8 cellular contexts compared by ENCODE assay signal in the genomic region with DNA sequence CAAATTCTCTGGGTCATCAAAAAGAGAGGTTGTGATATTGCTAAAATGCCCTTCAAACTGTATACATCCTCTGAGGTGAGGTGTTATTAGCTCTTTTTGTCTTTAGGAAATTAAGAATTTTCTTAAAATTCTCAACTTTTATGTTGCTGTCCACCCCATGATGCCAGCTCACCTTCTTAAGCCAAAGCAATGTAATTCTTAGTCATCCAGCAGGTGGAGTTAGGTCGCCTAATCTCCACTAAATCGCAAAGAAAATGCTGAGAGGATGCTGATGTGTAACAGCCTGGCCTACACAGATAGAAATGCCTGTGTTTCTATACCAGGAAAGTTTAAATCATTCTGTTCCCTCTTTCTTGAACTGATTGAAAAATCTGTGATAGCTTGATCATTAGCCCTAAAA.
DNase-seq lines count a peak whose midpoint lies in the region; ATAC-seq lines count a peak whose summit lies in the region.

No MANE protein-coding gene starts in this region.

- no peak overlapping the region for H4K8ac ChIP-seq in mesenchymal stem cell (ENCODE audit: low read length)

- no peak overlapping the region for H2BK5ac ChIP-seq in mesenchymal stem cell (ENCODE audit: low read depth, low read length, poor library complexity, severe bottlenecking)

- H2AK5ac ChIP-seq in mesenchymal stem cell (ENCODE audit: low read length, severe bottlenecking): no peak overlapping the region

- H3K4me2 ChIP-seq in mesenchymal stem cell (ENCODE audit: low read length, poor library complexity, severe bottlenecking): no peak overlapping the region

- no peaks in the 10 kb centered on the region for H3K9me3 ChIP-seq in mesenchymal stem cell (ENCODE audit: control insufficient read depth, low read length)
- no peaks in the 10 kb centered on the region for H3K9me3 ChIP-seq in right cardiac atrium (ENCODE audit: control insufficient read depth, low read length)

- intact Hi-C loops in right cardiac atrium (cut with DNase I): no loop called here

- no peaks in the 10 kb centered on the region for H3K79me1 ChIP-seq in mesenchymal stem cell (replicated peaks; ENCODE audit: low read length, poor library complexity, severe bottlenecking)

- no peak overlapping the region for H3K18ac ChIP-seq in mesenchymal stem cell (ENCODE audit: low read depth in 1 of 2, low read length in 2 of 2)

- H3K4ac ChIP-seq in mesenchymal stem cell (ENCODE audit: low read depth in 1 of 2, low read length in 2 of 2): no peak overlapping the region

- 15% methylated on average over 2 of the region's 2 CpGs for WGBS in mesenchymal stem cell
- 32% methylated on average over 2 of the region's 2 CpGs for WGBS in right cardiac atrium

- H2BK12ac ChIP-seq in mesenchymal stem cell (ENCODE audit: low read length in 2 of 2): no peak overlapping the region

- no peak overlapping the region for H2BK15ac ChIP-seq in mesenchymal stem cell (ENCODE audit: low read depth, poor library complexity, severe bottlenecking)

- no peaks in the 10 kb centered on the region for H3K36me3 ChIP-seq in mesenchymal stem cell (ENCODE audit: control insufficient read depth in 1 of 2, insufficient read depth in 2 of 2, low read depth in 1 of 2, low read length in 2 of 2)

- H2BK120ac ChIP-seq in mesenchymal stem cell (ENCODE audit: low read depth, low read length): no peak overlapping the region

- ATAC-seq in GM19025 (IDR thresholded peaks at IDR 0.05; ENCODE audit: low read depth, unreplicated experiment) (peak; percentile 88), HG03103 (IDR thresholded peaks at IDR 0.05; ENCODE audit: low read depth, unreplicated experiment) (peak; percentile 94), right cardiac atrium (no peak)

- no peak overlapping the region for H3K9ac ChIP-seq in mesenchymal stem cell (ENCODE audit: low read length)

- H2AFZ ChIP-seq in mesenchymal stem cell (ENCODE audit: low read depth, low read length): no peak overlapping the region

- H3K27me3 ChIP-seq in mesenchymal stem cell (ENCODE audit: control insufficient read depth in 1 of 2, insufficient read depth in 1 of 2, low read length in 2 of 2) (no peaks in the 10 kb centered on the region), right cardiac atrium (ENCODE audit: control insufficient read depth, insufficient read depth) (no peaks in the 10 kb centered on the region)

- no peaks in the 10 kb centered on the region for H3K4me1 ChIP-seq in mesenchymal stem cell (ENCODE audit: control insufficient read depth, insufficient read depth, low read depth, low read length)
- H3K4me1 ChIP-seq in right cardiac atrium (ENCODE audit: control insufficient read depth, insufficient read depth, low read length): no peaks in the 10 kb centered on the region

- H3K27ac ChIP-seq in mesenchymal stem cell (ENCODE audit: low read length, poor library complexity, severe bottlenecking) (no peak overlapping the region), right cardiac atrium (ENCODE audit: low read length) (no peak overlapping the region)

- in situ Hi-C loops in T47D (cut with HindIII; ENCODE audit: low pct_unique_long_range_greater_than_20kb, low sequenced_read_pairs): no loop called here

- H3K4me3 ChIP-seq in mesenchymal stem cell (ENCODE audit: insufficient read depth in 1 of 2, low read depth in 1 of 2, low read length in 2 of 2) (no peak overlapping the region), right cardiac atrium (ENCODE audit: low read length) (no peak overlapping the region)

- H4K91ac ChIP-seq in mesenchymal stem cell (ENCODE audit: low read length): no peak overlapping the region

- no peak overlapping the region for H3K14ac ChIP-seq in mesenchymal stem cell (ENCODE audit: low read length in 2 of 2)

- H3K23ac ChIP-seq in mesenchymal stem cell (ENCODE audit: low read length in 2 of 2): no peak overlapping the region

- DNase-seq in COR-L47 (lab: John Stamatoyannopoulos, UW) (peak; percentile 89), NCI-H2196 (lab: John Stamatoyannopoulos, UW; ENCODE audit: unreplicated experiment) (peak; percentile 58), T47D (ENCODE audit: low read depth in 1 of 2, low spot score in 1 of 2) (peak; percentile 16 to 76), mesenchymal stem cell (peak; percentile 57), right cardiac atrium (no peak)
- no peak for DNase-seq in effector CD8-positive, alpha-beta T cell (lab: John Stamatoyannopoulos, UW)

Comparison
In these comparisons a context has a peak if more than half of its experiments do, and no peak if none do; other contexts are left out.
1. DNase-seq: peak in COR-L47 (single experiment), NCI-H2196 (single experiment), T47D (2 of 2) and mesenchymal stem cell (single experiment); none in effector CD8-positive, alpha-beta T cell (single experiment) and right cardiac atrium (0 of 3).
2. ATAC-seq: peak in GM19025 (single experiment) and HG03103 (single experiment); none in right cardiac atrium (0 of 2).